11 cellular contexts compared by ENCODE assay signal in the genomic region with DNA sequence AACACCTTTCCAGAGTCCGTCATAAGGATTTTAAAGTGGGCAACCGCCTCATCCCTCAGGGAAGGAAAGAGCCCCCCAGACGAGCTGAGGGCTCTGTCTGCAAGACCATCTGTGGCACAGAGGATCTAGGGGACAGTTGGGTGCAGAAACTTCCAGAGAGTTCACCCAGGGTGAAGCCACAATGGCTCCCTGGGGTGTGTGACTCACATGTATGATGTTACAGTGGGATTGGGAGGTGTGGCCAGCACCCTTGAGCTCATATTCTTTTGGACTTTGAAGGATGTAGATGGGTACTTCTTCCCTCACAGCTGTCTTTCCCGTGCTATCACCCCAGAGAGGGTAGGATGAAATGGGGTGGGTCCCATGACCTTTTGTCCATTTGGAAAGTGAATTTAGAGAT.
DNase-seq lines count a peak whose midpoint lies in the region; ATAC-seq and TF ChIP-seq lines count a peak whose summit lies in the region.
"Had no signal": no experiment of that assay in that cellular context is flagged by ENCODE, and none has a peak within 500 bp of the region (broad histone marks: within the 10 kb centered on the region; RNA-seq: fewer than 3 reads in every experiment).

No MANE protein-coding gene starts in this region.

- H3K4me1 ChIP-seq in adipocyte (ENCODE audit: control insufficient read depth, insufficient read depth, low read length), result peaks cover 27% of the 10 kb centered on the region
- H3K4me1 ChIP-seq: HAP-1 had no signal

- peaks cover 29% of the 10 kb centered on the region for H3K27me3 ChIP-seq in adipocyte (replicated peaks; ENCODE audit: control insufficient read depth, insufficient read depth, low read length)
- peaks cover 17% of the 10 kb centered on the region for H3K27me3 ChIP-seq in kidney epithelial cell (ENCODE audit: control insufficient read depth, insufficient read depth, low read length)

- no peak overlapping the region for H3K9ac ChIP-seq in adipocyte (ENCODE audit: low read length)

- TF ChIP-seq CTCF in AG09309 (IDR thresholded peaks at IDR 0.05; ENCODE audit: control insufficient read depth, insufficient read depth, low read depth, low read length, missing control alignments) (no peak), kidney epithelial cell (IDR thresholded peaks at IDR 0.05; ENCODE audit: insufficient read depth, low read length, poor library complexity, severe bottlenecking) (no peak)

- ATAC-seq in HG03571 (IDR thresholded peaks at IDR 0.05; ENCODE audit: unreplicated experiment) (no peak), GM18502 (IDR thresholded peaks at IDR 0.05; ENCODE audit: poor library complexity, unreplicated experiment) (no peak)

- peak; percentile 35 for DNase-seq in AG09309 (ENCODE audit: low read depth)
- peak; percentile 50 for DNase-seq in HT1080 (ENCODE audit: low read depth)
- peak; percentile 44 for DNase-seq in adipocyte (ENCODE audit: low read depth)
- peak; percentile 29 for DNase-seq in kidney epithelial cell (ENCODE audit: low read depth)
- DNase-seq in NCI-H510A (lab: John Stamatoyannopoulos, UW), result no peak
- DNase-seq in NCI-H446 treated with DMSO at 0.1 percent for 48 hours (lab: John Stamatoyannopoulos, UW), result no peak
- DNase-seq: kidney glomerular epithelial cell had no signal

- H3K9me3 ChIP-seq in adipocyte (ENCODE audit: control insufficient read depth, low read length), result no peaks in the 10 kb centered on the region
- H3K9me3 ChIP-seq: adrenal gland, HAP-1 had no signal

- H3K4me3 ChIP-seq in AG09309 (ENCODE audit: control insufficient read depth, low read depth, low read length) (no peak overlapping the region), adipocyte (ENCODE audit: low read length) (peak overlapping the region; percentile 7), kidney epithelial cell (ENCODE audit: low read depth, low read length) (no peak overlapping the region)
- H3K4me3 ChIP-seq: adrenal gland, HAP-1 had no signal

- no peaks in the 10 kb centered on the region for H3K36me3 ChIP-seq in adipocyte (ENCODE audit: control insufficient read depth, insufficient read depth, low read length, severe bottlenecking)
- no peaks in the 10 kb centered on the region for H3K36me3 ChIP-seq in kidney epithelial cell (ENCODE audit: control insufficient read depth, insufficient read depth, low read length)
- H3K36me3 ChIP-seq: adrenal gland, HAP-1 had no signal

Comparison
In these comparisons a context has a peak if more than half of its experiments do, and no peak if none do; other contexts are left out.
1. DNase-seq: peak in AG09309 (single experiment), HT1080 (single experiment), adipocyte (single experiment) and kidney epithelial cell (single experiment); none in NCI-H510A (single experiment) and NCI-H446 treated with DMSO at 0.1 percent for 48 hours (single experiment).